ENCODE assay signal across 10 cellular contexts in genomic region chr10:35259769-35260397, GRCh38.
A peak's percentile ranks its signal among the peaks of the same experiment; 100 is the strongest.
DNase-seq lines count a peak whose midpoint lies in the region; ATAC-seq and TF ChIP-seq lines count a peak whose summit lies in the region.
"Had no signal": no experiment of that assay in that cellular context is flagged by ENCODE, and none has a peak within 500 bp of the region (broad histone marks: within the 10 kb centered on the region; RNA-seq: fewer than 3 reads in every experiment).

No MANE protein-coding gene starts in this region.

- H3K4me1 ChIP-seq in IMR-90 (ENCODE audit: control insufficient read depth, insufficient read depth, low read length) = peaks cover 4% of the 10 kb centered on the region
- no peaks in the 10 kb centered on the region for H3K4me1 ChIP-seq in mesendoderm (ENCODE audit: control insufficient read depth, low read depth, low read length)
- H3K4me1 ChIP-seq: spleen, tibial nerve had no signal

- H2BK120ac ChIP-seq in IMR-90 (ENCODE audit: low read depth, low read length) (peak overlapping the region; percentile 98), mesendoderm (ENCODE audit: low read depth, low read length) (no peak overlapping the region)

- no peaks in the 10 kb centered on the region for H3K36me3 ChIP-seq in BJ (ENCODE audit: control insufficient read depth, insufficient read depth, low read length)
- no peaks in the 10 kb centered on the region for H3K36me3 ChIP-seq in IMR-90 (ENCODE audit: control insufficient read depth, insufficient read depth, low read length)
- no peaks in the 10 kb centered on the region for H3K36me3 ChIP-seq in mesendoderm (ENCODE audit: control insufficient read depth, insufficient read depth, low read length)
- H3K36me3 ChIP-seq: spleen, tibial nerve had no signal

- POLR2A ChIA-PET in BJ (lab: Charles Lee) (no interaction called here), IMR-90 (lab: Charles Lee; ENCODE audit: unreplicated experiment) (no interaction called here)

- in situ Hi-C loops in IMR-90 (cut with MboI; ENCODE audit: low sequenced_read_pairs) = no loop called here
- in situ Hi-C loops in astrocyte of the cerebellum (cut with HindIII; ENCODE audit: low sequenced_read_pairs) = no loop called here

- 11% methylated on average over 1 of the region's 3 CpGs; no CpG with 5 or more reads in 1 of the 2 experiments for WGBS in IMR-90 (ENCODE audit: extremely low coverage in 2 of 2, insufficient read length in 1 of 2), 2 experiments
- no CpG with 5 or more reads among the region's 3 CpGs for WGBS in mesendoderm (ENCODE audit: extremely low coverage, insufficient coverage, low lambda C conversion rate)

- H3K36me3 Mint-ChIP-seq in activated T-helper 2 cell treated with anti-CD3 and anti-CD28 coated beads, Interferon-gamma antibody, Interleukin-2, Interleukin-4, amounts not matched to agents 10 μg/mL and 5 μg/mL and 100 μg/mL, durations not matched to agents 14 hours and 24 hours and 36 hours (ENCODE audit: low read depth) = no peaks in the 10 kb centered on the region

- peak overlapping the region; percentile 84 for H3K4ac ChIP-seq in IMR-90 (ENCODE audit: low read depth, low read length)
- H3K4ac ChIP-seq in mesendoderm (ENCODE audit: low read depth, low read length) = no peak overlapping the region

- H3K27ac ChIP-seq in IMR-90 (ENCODE audit: insufficient read depth, low read length) (peak overlapping the region; percentile 74), mesendoderm (ENCODE audit: low read depth, low read length) (no peak overlapping the region)
- H3K27ac ChIP-seq: spleen, tibial nerve had no signal

- H4K8ac ChIP-seq in IMR-90 (ENCODE audit: low read depth in 2 of 2, low read length in 2 of 2) (peak overlapping the region; percentile 14 to 92; a peak in 2 of 4 replicates), mesendoderm (ENCODE audit: low read depth, low read length) (no peak overlapping the region)

- H3K27ac Mint-ChIP-seq in activated T-helper 2 cell treated with anti-CD3 and anti-CD28 coated beads, Interferon-gamma antibody, Interleukin-2, Interleukin-4, amounts not matched to agents 10 μg/mL and 5 μg/mL and 100 μg/mL, durations not matched to agents 14 hours and 24 hours and 36 hours = no peak overlapping the region

- H2AK5ac ChIP-seq in IMR-90 (ENCODE audit: low read depth, low read length) (peak overlapping the region; percentile 28; the same call in 1 of the 2 replicates), mesendoderm (ENCODE audit: low read length) (no peak overlapping the region)

- no peak for TF ChIP-seq POLR2A in IMR-90 (IDR thresholded peaks at IDR 0.05; ENCODE audit: low read depth, low read length)

- intact Hi-C loops in IMR-90 (cut with micrococcal nuclease) = no loop called here
- intact Hi-C loops in activated T-helper 2 cell treated with anti-CD3 and anti-CD28 coated beads, Interferon-gamma antibody, Interleukin-2, Interleukin-4, amounts not matched to agents 10 μg/mL and 5 μg/mL and 100 μg/mL, durations not matched to agents 14 hours and 24 hours and 36 hours (cut with micrococcal nuclease) = no loop called here

- H3K9me3 ChIP-seq in IMR-90 (ENCODE audit: control insufficient read depth, insufficient read depth, low read length) = peaks cover 4% of the 10 kb centered on the region

- H3K14ac ChIP-seq in IMR-90 (replicated peaks; ENCODE audit: low read depth, low read length) = peak overlapping the region; percentile 87

- no peaks in the 10 kb centered on the region for H3K79me1 ChIP-seq in IMR-90 (ENCODE audit: low read depth in 1 of 2, low read length in 2 of 2)
- no peaks in the 10 kb centered on the region for H3K79me1 ChIP-seq in mesendoderm (ENCODE audit: low read length)

- H3K23ac ChIP-seq in IMR-90 (ENCODE audit: low read depth, low read length) = peak overlapping the region; percentile 89; the same call in 1 of the 2 replicates
- H3K23ac ChIP-seq in mesendoderm (ENCODE audit: low read length) = no peak overlapping the region

- H3K18ac ChIP-seq in IMR-90 (ENCODE audit: low read depth, low read length) = peak overlapping the region; percentile 94
- H3K18ac ChIP-seq in mesendoderm (ENCODE audit: low read length) = no peak overlapping the region

- H3K27me3 Mint-ChIP-seq in activated T-helper 2 cell treated with anti-CD3 and anti-CD28 coated beads, Interferon-gamma antibody, Interleukin-2, Interleukin-4, amounts not matched to agents 10 μg/mL and 5 μg/mL and 100 μg/mL, durations not matched to agents 14 hours and 24 hours and 36 hours (ENCODE audit: low read depth) = peaks cover 2% of the 10 kb centered on the region

- H3K4me1 Mint-ChIP-seq in activated T-helper 2 cell treated with anti-CD3 and anti-CD28 coated beads, Interferon-gamma antibody, Interleukin-2, Interleukin-4, amounts not matched to agents 10 μg/mL and 5 μg/mL and 100 μg/mL, durations not matched to agents 14 hours and 24 hours and 36 hours (ENCODE audit: low read depth) = peaks cover 3% of the 10 kb centered on the region

- H2AFZ ChIP-seq in IMR-90 (replicated peaks; ENCODE audit: low read length, poor library complexity) = peak overlapping the region; percentile 91

- H2BK15ac ChIP-seq in IMR-90 (ENCODE audit: low read depth, low read length) = peak overlapping the region; percentile 92; the same call in 1 of the 3 replicates
- no peak overlapping the region for H2BK15ac ChIP-seq in mesendoderm (replicated peaks; ENCODE audit: low read depth)

- no peak for TF ChIP-seq CTCF in BJ (IDR thresholded peaks at IDR 0.05; ENCODE audit: insufficient read depth, low read depth, low read length)
- no peak for TF ChIP-seq CTCF in IMR-90 (conservative IDR thresholded peaks at IDR 0.05; ENCODE audit: low read depth, low read length)
- no peak for TF ChIP-seq CTCF in astrocyte of the cerebellum (IDR thresholded peaks at IDR 0.05; ENCODE audit: low read depth, low read length, missing control alignments)

- no TSS peak for BruUV-seq in IMR-90 (replicated peaks; lab: Mats Ljungman, UMichigan)

- dilution Hi-C loops in IMR-90 (cut with HindIII; ENCODE audit: low sequenced_read_pairs, unreplicated experiment) = no loop called here

- TF ChIP-seq RAD21 in IMR-90 (IDR thresholded peaks at IDR 0.05; ENCODE audit: low read length) = no peak

- no peaks in the 10 kb centered on the region for H4K20me1 ChIP-seq in IMR-90 (ENCODE audit: insufficient read depth, low read length)

- H3K4me2 ChIP-seq in IMR-90 (ENCODE audit: low read depth, low read length) = peak overlapping the region; percentile 80
- no peak overlapping the region for H3K4me2 ChIP-seq in mesendoderm (ENCODE audit: low read length)

- H4K5ac ChIP-seq in IMR-90 (ENCODE audit: low read depth, low read length) (peak overlapping the region; percentile 89; the same call in 1 of the 2 replicates), mesendoderm (ENCODE audit: low read length) (no peak overlapping the region)

- H3K79me2 ChIP-seq in mesendoderm (ENCODE audit: control insufficient read depth, insufficient read depth, low read length) = no peaks in the 10 kb centered on the region

- H3K56ac ChIP-seq in IMR-90 (ENCODE audit: extremely low read depth, insufficient read depth, low read length) (peak overlapping the region; percentile 82), mesendoderm (ENCODE audit: low read length) (no peak overlapping the region)

- H3K4me3 ChIP-seq in BJ (ENCODE audit: low read depth, low read length) = no peak overlapping the region
- H3K4me3 ChIP-seq in IMR-90 (ENCODE audit: insufficient read depth, low read depth, low read length) = peak overlapping the region; percentile 11; the same call in 1 of the 2 replicates
- H3K4me3 ChIP-seq in astrocyte of the cerebellum (ENCODE audit: low read depth, low read length) = no peak overlapping the region
- H3K4me3 ChIP-seq in mesendoderm (ENCODE audit: low read length) = no peak overlapping the region
- H3K4me3 ChIP-seq: spleen, tibial nerve had no signal

- peak overlapping the region; percentile 97 for H2BK20ac ChIP-seq in IMR-90 (ENCODE audit: low read depth, low read length)

- H2AK9ac ChIP-seq in IMR-90 (replicated peaks; ENCODE audit: low read depth, low read length, poor library complexity) = peak overlapping the region; percentile 88

- H3K9me3 Mint-ChIP-seq in activated T-helper 2 cell treated with anti-CD3 and anti-CD28 coated beads, Interferon-gamma antibody, Interleukin-2, Interleukin-4, amounts not matched to agents 10 μg/mL and 5 μg/mL and 100 μg/mL, durations not matched to agents 14 hours and 24 hours and 36 hours = peaks cover 8% of the 10 kb centered on the region

- H3K4me3 Mint-ChIP-seq in activated T-helper 2 cell treated with anti-CD3 and anti-CD28 coated beads, Interferon-gamma antibody, Interleukin-2, Interleukin-4, amounts not matched to agents 10 μg/mL and 5 μg/mL and 100 μg/mL, durations not matched to agents 14 hours and 24 hours and 36 hours (ENCODE audit: low read depth) = no peak overlapping the region

- H2BK5ac ChIP-seq in IMR-90 (ENCODE audit: low read depth, low read length, poor library complexity, severe bottlenecking) = peak overlapping the region; percentile 99
- no peak overlapping the region for H2BK5ac ChIP-seq in mesendoderm (ENCODE audit: low read length)

- peak overlapping the region; percentile 67 for H4K91ac ChIP-seq in IMR-90 (ENCODE audit: insufficient read depth, low read depth, low read length)

- CTCF ChIA-PET in BJ (lab: Yijun Ruan, JAX) (interaction anchor here (1.1 kb wide), 1 partner anchor 132 kb away, joined by 4 read pairs; no protein-coding TSS in a partner anchor), IMR-90 (lab: Yijun Ruan, JAX) (interaction anchor here (1.0 kb wide), 1 partner anchor 34 kb away, joined by 3 read pairs; no protein-coding TSS in a partner anchor)

- peak overlapping the region; percentile 37; the same call in 1 of the 2 replicates for H3K9ac ChIP-seq in IMR-90 (ENCODE audit: low read depth, low read length)
- H3K9ac ChIP-seq in mesendoderm (ENCODE audit: low read length) = no peak overlapping the region

- ATAC-seq in IMR-90 (ENCODE audit: low read depth) (peak; percentile 99), HG02610 (IDR thresholded peaks at IDR 0.05; ENCODE audit: unreplicated experiment) (no peak)

- H3K27me3 ChIP-seq in BJ (ENCODE audit: control insufficient read depth, insufficient read depth, low read length) (no peaks in the 10 kb centered on the region), IMR-90 (ENCODE audit: control insufficient read depth, insufficient read depth, low read length) (no peaks in the 10 kb centered on the region), mesendoderm (ENCODE audit: insufficient read depth, low read length, poor library complexity) (no peaks in the 10 kb centered on the region)
- H3K27me3 ChIP-seq: spleen, tibial nerve had no signal

- H3K9me1 ChIP-seq in IMR-90 (ENCODE audit: insufficient read depth, low read length) = peaks cover 5% of the 10 kb centered on the region; the same call in 1 of the 2 replicates

- DNase-seq in BJ (ENCODE audit: low read depth) = peak; percentile 52
- peak; percentile 98 for DNase-seq in IMR-90
- DNase-seq in astrocyte of the cerebellum (ENCODE audit: low read depth) = peak; percentile 70
- peak; percentile 79 for DNase-seq in mesendoderm
- no peak for DNase-seq in activated T-helper 2 cell treated with anti-CD3 and anti-CD28 coated beads, Interferon-gamma antibody, Interleukin-2, Interleukin-4, amounts not matched to agents 10 μg/mL and 5 μg/mL and 100 μg/mL, durations not matched to agents 14 hours and 24 hours and 36 hours (ENCODE audit: low spot score)
- no peak for DNase-seq in SKM-1 treated with dmso at 0.1 percent for 144 hours (lab: John Stamatoyannopoulos, UW; ENCODE audit: unreplicated experiment)
- no peak for DNase-seq in NK-92 (lab: John Stamatoyannopoulos, UW; ENCODE audit: unreplicated experiment)
- DNase-seq: spleen had no signal

Comparison
In these comparisons a context has a peak if more than half of its experiments do, and no peak if none do; other contexts are left out.
1. DNase-seq: peak in BJ (single experiment), IMR-90 (single experiment), astrocyte of the cerebellum (single experiment) and mesendoderm (single experiment); none in activated T-helper 2 cell treated with anti-CD3 and anti-CD28 coated beads, Interferon-gamma antibody, Interleukin-2, Interleukin-4, amounts not matched to agents 10 μg/mL and 5 μg/mL and 100 μg/mL, durations not matched to agents 14 hours and 24 hours and 36 hours (single experiment), SKM-1 treated with dmso at 0.1 percent for 144 hours (single experiment) and NK-92 (single experiment).